In the genomic region with DNA sequence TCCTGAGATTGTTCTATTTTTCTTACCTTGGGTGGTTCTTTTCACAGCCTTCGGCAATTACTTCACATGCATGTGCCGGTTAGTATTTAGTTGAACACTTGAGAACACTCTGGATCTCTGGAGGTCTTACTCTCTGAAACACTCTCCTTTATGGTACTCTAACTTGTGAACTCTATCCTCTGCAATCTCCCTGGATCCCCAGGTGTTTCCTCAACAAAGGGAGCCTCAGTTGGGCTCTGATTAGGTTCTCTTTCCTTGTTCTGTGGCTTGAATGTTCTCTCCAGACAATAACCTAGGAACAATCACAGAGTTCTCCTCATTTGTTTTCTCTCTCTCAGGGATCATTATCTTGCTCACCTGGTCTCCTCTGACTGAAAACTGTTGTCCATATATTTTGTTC, we compare ENCODE assay signal across 32 cellular contexts. TPM values are rescaled to one million over a fixed set of nuclear protein-coding genes. Genes with fewer than 3 reads are reported as not detected.
"Had no signal": no experiment of that assay in that cellular context is flagged by ENCODE, and none has a peak within 500 bp of the region (broad histone marks: within the 10 kb centered on the region; RNA-seq: fewer than 3 reads in every experiment).

No MANE protein-coding gene starts in this region.

- DNase-seq: activated CD4-positive, alpha-beta memory T cell treated with anti-CD3 and anti-CD28 coated beads, Interleukin-2, amount 10 ng/mL, durations not matched to agents 7 days and 5 days; activated CD4-positive, alpha-beta T cell treated with anti-CD3 and anti-CD28 coated beads for 1 hour; activated CD4-positive, alpha-beta T cell treated with anti-CD3 and anti-CD28 coated beads for 4 hours; activated CD4-positive, alpha-beta T cell treated with anti-CD3 and anti-CD28 coated beads, Interleukin-2, amount 10 ng/mL, durations not matched to agents 7 days and 5 days; activated CD4-positive, alpha-beta T cell treated with anti-CD3 and anti-CD28 coated beads, Interleukin-2, amount 50 U/mL, for 4 hours; activated CD8-positive, alpha-beta memory T cell treated with anti-CD3 and anti-CD28 coated beads, Interleukin-2, amount 50 U/mL, for 48 hours; activated gamma-delta T cell; activated naive CD4-positive, alpha-beta T cell; activated naive CD4-positive, alpha-beta T cell treated with anti-CD3 and anti-CD28 coated beads, Interleukin-2, amount 10 ng/mL, durations not matched to agents 7 days and 5 days; activated naive CD8-positive, alpha-beta T cell treated with anti-CD3 and anti-CD28 coated beads, Interleukin-2, amount 10 ng/mL, durations not matched to agents 7 days and 5 days; activated T-cell treated with anti-CD3 and anti-CD28 coated beads for 4 hours; activated T-cell treated with anti-CD3 and anti-CD28 coated beads, Interleukin-2, amount 50 U/mL, for 24 hours; activated T-cell treated with anti-CD3 and anti-CD28 coated beads, Interleukin-2, amount 50 U/mL, for 72 hours; central memory CD4-positive, alpha-beta T cell; cerebellar nuclear complex; colonic mucosa; effector CD8-positive, alpha-beta T cell; erythroblast; foreskin keratinocyte; gastrocnemius medialis; glutamatergic neuron; T-helper 1 cell; T-helper 17 cell; T1000 had no signal

- H3K4me1 ChIP-seq: ascending aorta, breast epithelium, colonic mucosa, esophagus muscularis mucosa, foreskin keratinocyte, gastrocnemius medialis had no signal

- H3K27me3 ChIP-seq: ascending aorta, breast epithelium, cardiac muscle cell, colonic mucosa, esophagus muscularis mucosa, foreskin keratinocyte, gastrocnemius medialis had no signal

- H3K27ac Mint-ChIP-seq: activated CD4-positive, alpha-beta memory T cell treated with anti-CD3 and anti-CD28 coated beads, Interleukin-2, amount 10 ng/mL, durations not matched to agents 7 days and 5 days; activated CD4-positive, alpha-beta T cell treated with anti-CD3 and anti-CD28 coated beads, Interleukin-2, amount 10 ng/mL, durations not matched to agents 7 days and 5 days; activated naive CD4-positive, alpha-beta T cell treated with anti-CD3 and anti-CD28 coated beads, Interleukin-2, amount 10 ng/mL, durations not matched to agents 7 days and 5 days; activated naive CD4-positive, alpha-beta T cell treated with anti-CD3 and anti-CD28 coated beads, Interleukin-2, amount 50 U/mL, for 72 hours; activated naive CD8-positive, alpha-beta T cell treated with anti-CD3 and anti-CD28 coated beads, Interleukin-2, amount 10 ng/mL, durations not matched to agents 7 days and 5 days; activated T-cell treated with anti-CD3 and anti-CD28 coated beads, Interleukin-2, amount 50 U/mL, for 24 hours; activated T-cell treated with anti-CD3 and anti-CD28 coated beads, Interleukin-2, amount 50 U/mL, for 72 hours; brain; T-helper 17 cell; T-helper 2 cell treated with Interferon-gamma antibody and Interleukin-4, amounts not matched to agents 5 μg/mL and 100 μg/mL, for 36 hours had no signal

- H3K27me3 Mint-ChIP-seq: activated CD4-positive, alpha-beta memory T cell treated with anti-CD3 and anti-CD28 coated beads, Interleukin-2, amount 10 ng/mL, durations not matched to agents 7 days and 5 days; activated naive CD4-positive, alpha-beta T cell treated with anti-CD3 and anti-CD28 coated beads, Interleukin-2, amount 10 ng/mL, durations not matched to agents 7 days and 5 days; activated naive CD8-positive, alpha-beta T cell treated with anti-CD3 and anti-CD28 coated beads, Interleukin-2, amount 10 ng/mL, durations not matched to agents 7 days and 5 days; activated T-cell treated with anti-CD3 and anti-CD28 coated beads, Interleukin-2, amount 50 U/mL, for 24 hours; brain; T-helper 17 cell had no signal

- H3K4me3 Mint-ChIP-seq: activated CD4-positive, alpha-beta memory T cell treated with anti-CD3 and anti-CD28 coated beads, Interleukin-2, amount 10 ng/mL, durations not matched to agents 7 days and 5 days; activated CD4-positive, alpha-beta T cell treated with anti-CD3 and anti-CD28 coated beads, Interleukin-2, amount 10 ng/mL, durations not matched to agents 7 days and 5 days; activated naive CD4-positive, alpha-beta T cell treated with anti-CD3 and anti-CD28 coated beads, Interleukin-2, amount 10 ng/mL, durations not matched to agents 7 days and 5 days; activated naive CD8-positive, alpha-beta T cell treated with anti-CD3 and anti-CD28 coated beads, Interleukin-2, amount 10 ng/mL, durations not matched to agents 7 days and 5 days; activated T-cell treated with anti-CD3 and anti-CD28 coated beads, Interleukin-2, amount 50 U/mL, for 24 hours; activated T-cell treated with anti-CD3 and anti-CD28 coated beads, Interleukin-2, amount 50 U/mL, for 72 hours; brain; T-helper 17 cell; T-helper 2 cell treated with Interferon-gamma antibody and Interleukin-4, amounts not matched to agents 5 μg/mL and 100 μg/mL, for 36 hours had no signal

- H3K9me3 ChIP-seq: ascending aorta, breast epithelium, colonic mucosa, esophagus muscularis mucosa, gastrocnemius medialis had no signal

- H3K36me3 ChIP-seq: ascending aorta, breast epithelium, cardiac muscle cell, colonic mucosa, esophagus muscularis mucosa, gastrocnemius medialis had no signal

- H3K27ac ChIP-seq: ascending aorta, breast epithelium, cardiac muscle cell, colonic mucosa, esophagus muscularis mucosa, foreskin keratinocyte, gastrocnemius medialis had no signal

- H3K36me3 Mint-ChIP-seq: brain had no signal

- H3K4me1 Mint-ChIP-seq: brain, T-helper 17 cell had no signal

- H3K4me3 ChIP-seq: ascending aorta, breast epithelium, cardiac muscle cell, colonic mucosa, esophagus muscularis mucosa, gastrocnemius medialis had no signal

- ATAC-seq: activated naive CD4-positive, alpha-beta T cell treated with anti-CD3 and anti-CD28 coated beads, Interleukin-2, amount 50 U/mL, for 72 hours; activated T-cell treated with anti-CD3 and anti-CD28 coated beads, Interleukin-2, amount 50 U/mL, for 72 hours; foreskin keratinocyte; gastrocnemius medialis; T-helper 17 cell had no signal

RNA-seq across cellular contexts. Expression of gene ABCD2, which starts 40.5 kb away (rescaled TPM):
- total RNA-seq: dermis microvascular lymphatic vessel endothelial cell had no signal
